Comparison of ENCODE assay signal across 19 cellular contexts in the genomic region with DNA sequence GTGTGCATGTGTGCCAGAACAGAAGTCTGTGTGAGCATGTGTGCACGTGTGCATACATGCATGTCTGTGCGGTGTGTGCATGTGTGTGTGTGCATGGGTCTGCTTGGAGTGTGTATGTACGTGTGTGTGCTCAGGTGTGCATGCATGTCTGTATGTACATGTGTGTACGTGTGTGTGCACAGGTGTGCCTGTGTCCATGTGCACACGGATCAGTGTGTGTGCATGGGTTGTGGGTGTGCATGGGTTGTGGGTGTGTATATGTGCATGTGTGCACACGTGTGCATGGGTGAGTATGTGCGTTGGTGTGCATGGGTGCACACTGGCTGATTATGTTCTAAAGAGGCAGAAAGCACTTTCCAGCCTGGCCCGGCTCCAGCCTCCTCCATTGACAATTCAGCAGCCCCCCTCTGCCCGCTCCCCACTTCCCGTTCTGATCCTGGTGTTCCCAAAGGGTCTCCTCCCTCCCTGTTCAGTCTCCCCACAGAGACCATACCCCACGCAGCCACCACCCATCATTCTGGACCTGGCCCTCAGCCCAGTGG. TPM values are rescaled to one million over a fixed set of nuclear protein-coding genes. Genes with fewer than 3 reads are reported as not detected.
DNase-seq lines count a peak whose midpoint lies in the region; ATAC-seq, FAIRE-seq and TF ChIP-seq lines count a peak whose summit lies in the region.
"Had no signal": no experiment of that assay in that cellular context is flagged by ENCODE, and none has a peak within 500 bp of the region (broad histone marks: within the 10 kb centered on the region; RNA-seq: fewer than 3 reads in every experiment).

No MANE protein-coding gene starts in this region.

- no peak overlapping the region for H2BK12ac ChIP-seq in trophoblast cell (ENCODE audit: low read length)

- H4K20me1 ChIP-seq in GM12878 (ENCODE audit: control insufficient read depth, insufficient read depth): no peaks in the 10 kb centered on the region

- no peak for FAIRE-seq in GM12878 (lab: Jason Lieb, UNC)
- FAIRE-seq in urothelium cell line (lab: Jason Lieb, UNC): peak; percentile 99
- FAIRE-seq: D721Med, GM18507, K562 had no signal

- H4K91ac ChIP-seq in trophoblast cell (ENCODE audit: low read depth, low read length): no peak overlapping the region

- no peaks in the 10 kb centered on the region for H3K79me2 ChIP-seq in GM12878 (ENCODE audit: control insufficient read depth, insufficient read depth, low read length)
- H3K79me2 ChIP-seq in trophoblast cell (ENCODE audit: control insufficient read depth, insufficient read depth, low read length, poor library complexity): no peaks in the 10 kb centered on the region

- CTCF ChIA-PET in GM12878 (lab: Yijun Ruan, JAX): no interaction called here

- H3K9me3 ChIP-seq in left ventricle myocardium inferior (replicated peaks) (no peaks in the 10 kb centered on the region), GM12878 (replicated peaks; ENCODE audit: control insufficient read depth, insufficient read depth, low read length) (peaks cover 2% of the 10 kb centered on the region; the same call in 1 of the 3 replicates), trophoblast cell (ENCODE audit: insufficient read depth, low read depth, low read length) (peaks cover 6% of the 10 kb centered on the region)

- TF ChIP-seq RAD21 in GM12878 (IDR thresholded peaks at IDR 0.05; ENCODE audit: insufficient read depth, low read depth, low read length): no peak

- RAD21 ChIA-PET in GM12878 (lab: Charles Lee; ENCODE audit: unreplicated experiment): no interaction called here

- 79% methylated on average over 8 of the region's 11 CpGs for WGBS in GM12878 (ENCODE audit: insufficient coverage, insufficient replicate concordance, low lambda C conversion rate, missing lambda C conversion rate)
- WGBS in trophoblast cell (ENCODE audit: extremely low coverage, insufficient coverage, insufficient read length): no CpG with 5 or more reads among the region's 11 CpGs

- H3K14ac ChIP-seq in trophoblast cell (ENCODE audit: low read length): no peak overlapping the region

- H3K23ac ChIP-seq in trophoblast cell (ENCODE audit: low read length): peak overlapping the region; percentile 19

- H3K4me1 ChIP-seq in left ventricle myocardium inferior (peaks cover 27% of the 10 kb centered on the region), GM12878 (ENCODE audit: control insufficient read depth, insufficient read depth, low read length) (no peaks in the 10 kb centered on the region), trophoblast cell (ENCODE audit: control insufficient read depth in 1 of 2, insufficient read depth in 2 of 2, low read length in 2 of 2) (no peaks in the 10 kb centered on the region)

- TF ChIP-seq POLR2A in GM12878 (IDR thresholded peaks at IDR 0.05; ENCODE audit: low read depth, low read length): no peak

- in situ Hi-C loops in GM12878 (cut with MboI): no loop called here

- H3K9ac ChIP-seq in GM12878 (ENCODE audit: control insufficient read depth, insufficient read depth, low read length): no peak overlapping the region
- no peak overlapping the region for H3K9ac ChIP-seq in trophoblast cell (ENCODE audit: low read length)

- no peak overlapping the region for H3K4me3 ChIP-seq in left ventricle myocardium inferior
- H3K4me3 ChIP-seq in GM12878: no peak overlapping the region
- H3K4me3 ChIP-seq in trophoblast cell (ENCODE audit: low read depth, low read length): peak overlapping the region; percentile 60
- H3K4me3 ChIP-seq: GM23338, K562 had no signal

- H3K79me1 ChIP-seq in trophoblast cell (ENCODE audit: low read length): no peaks in the 10 kb centered on the region

- POLR2A ChIA-PET in GM12878 (lab: Charles Lee): no interaction called here

- no peak for TF ChIP-seq CTCF in left ventricle myocardium inferior (IDR thresholded peaks at IDR 0.05; ENCODE audit: borderline replicate concordance)
- TF ChIP-seq CTCF in GM12878 (IDR thresholded peaks at IDR 0.05 in 2 of 3, conservative IDR thresholded peaks at IDR 0.05 in 1 of 3; ENCODE audit: control insufficient read depth in 2 of 3, extremely low read depth in 1 of 3, insufficient read depth in 1 of 3, low read depth in 3 of 3, low read length in 3 of 3): no peak

- H2BK120ac ChIP-seq in trophoblast cell (ENCODE audit: insufficient read depth, low read length, poor library complexity): no peak overlapping the region

- H3K4me2 ChIP-seq in GM12878 (ENCODE audit: control insufficient read depth, insufficient read depth) (no peak overlapping the region), trophoblast cell (ENCODE audit: low read length) (no peak overlapping the region)
- H3K4me2 ChIP-seq: GM23338 had no signal

- H3K4ac ChIP-seq in trophoblast cell (ENCODE audit: low read depth, low read length): no peak overlapping the region

- H3K36me3 ChIP-seq in left ventricle myocardium inferior (no peaks in the 10 kb centered on the region), GM12878 (ENCODE audit: control insufficient read depth in 2 of 2, insufficient read depth in 2 of 2, low read length in 1 of 2) (no peaks in the 10 kb centered on the region), trophoblast cell (ENCODE audit: control insufficient read depth in 1 of 2, insufficient read depth in 2 of 2, low read length in 2 of 2) (peaks cover 0 to 3% of the 10 kb centered on the region in 2 experiments)

- H3K27me3 ChIP-seq in left ventricle myocardium inferior (ENCODE audit: low read depth) (no peaks in the 10 kb centered on the region), GM12878 (replicated peaks in 1 of 2; ENCODE audit: control insufficient read depth in 2 of 2, insufficient read depth in 2 of 2, low read length in 1 of 2) (no peaks in the 10 kb centered on the region), trophoblast cell (ENCODE audit: insufficient read depth, low read length) (no peaks in the 10 kb centered on the region)

- peak; percentile 56 for DNase-seq in Right ventricle myocardium inferior (ENCODE audit: missing footprints)
- no peak for DNase-seq in left ventricle myocardium inferior
- DNase-seq in GM12878 (ENCODE audit: low read depth, low spot score): no peak
- DNase-seq in trophoblast cell: no peak
- DNase-seq in urothelium cell line (ENCODE audit: low spot score): no peak
- no peak for DNase-seq in DMS153 treated with DMSO at 0.1 percent for 48 hours (lab: John Stamatoyannopoulos, UW; ENCODE audit: unreplicated experiment)
- DNase-seq in head of caudate nucleus: no peak
- DNase-seq: CD8-positive, alpha-beta T cell; COR-L47; DMS153; DND-41; GDM1; H9 had no signal

- H2AFZ ChIP-seq in GM12878 (ENCODE audit: control insufficient read depth, low read depth, low read length): no peak overlapping the region
- H2AFZ ChIP-seq in trophoblast cell (ENCODE audit: insufficient read depth, low read length, poor library complexity): no peak overlapping the region
- H2AFZ ChIP-seq: GM23338 had no signal

- no peak overlapping the region for H3K18ac ChIP-seq in trophoblast cell (ENCODE audit: low read length)

- intact Hi-C loops in Right ventricle myocardium inferior (cut with DNase I) (no loop called here), left ventricle myocardium inferior (cut with micrococcal nuclease) (no loop called here), GM12878 (cut with micrococcal nuclease; ENCODE audit: unreplicated experiment) (no loop called here), head of caudate nucleus (cut with DNase I) (loop anchor here (2.0 kb wide), 1 partner anchor 61 kb away; no protein-coding TSS in a partner anchor)

- no peak overlapping the region for H2BK5ac ChIP-seq in trophoblast cell (ENCODE audit: low read depth, low read length, poor library complexity)

- H2AK5ac ChIP-seq in trophoblast cell (ENCODE audit: low read length): no peak overlapping the region

- H3K27ac ChIP-seq in left ventricle myocardium inferior (replicated peaks): no peak overlapping the region
- no peak overlapping the region for H3K27ac ChIP-seq in GM12878 (ENCODE audit: control insufficient read depth, insufficient read depth)
- H3K27ac ChIP-seq in trophoblast cell (ENCODE audit: low read depth, low read length): no peak overlapping the region
- H3K27ac ChIP-seq: 22Rv1 had no signal

- SMC1A ChIA-PET in GM12878 (lab: Charles Lee; ENCODE audit: uncharacterized antibody, unreplicated experiment): no interaction called here

- H4K8ac ChIP-seq in trophoblast cell (ENCODE audit: low read depth, low read length): no peak overlapping the region

- ATAC-seq in Right ventricle myocardium inferior (no peak), GM12878 (no peak), HG03354 (IDR thresholded peaks at IDR 0.05; ENCODE audit: poor library complexity, severe bottlenecking, unreplicated experiment) (no peak)
- ATAC-seq: CD8-positive, alpha-beta T cell; GM23338; K562 had no signal

- BruUV-seq in GM12878 (replicated peaks; lab: Mats Ljungman, UMichigan): no TSS peak

- H4K12ac ChIP-seq in trophoblast cell (ENCODE audit: low read depth, low read length): no peak overlapping the region

- TF ChIP-seq EP300 in GM12878 (IDR thresholded peaks at IDR 0.05; ENCODE audit: borderline replicate concordance in 1 of 2, control insufficient read depth in 1 of 2, low read depth in 2 of 2, low read length in 2 of 2): no peak

TF ChIP-seq in GM12878, 131 proteins besides CTCF, POLR2A, EP300 and RAD21 (continues in another document):
- no peak for TF ChIP-seq TCF12 (IDR thresholded peaks at IDR 0.05; ENCODE audit: low read depth, low read length)

RNA-seq across cellular contexts. Expression of gene PDGFA, which starts 44.1 kb away (rescaled TPM):
- total RNA-seq in Right ventricle myocardium inferior: 37.2 TPM
- 26.0 TPM for total RNA-seq in left ventricle myocardium inferior
- 48.1 and 48.7 TPM in 2 replicates for total RNA-seq in GM12878 (2013; cell fraction: nucleolus; rRNA removed)
- 5.7 and 7.2 TPM in 2 replicates for total RNA-seq in GM12878 (2014; rRNA removed)
- 4.2 and 5.5 TPM in 2 replicates for total RNA-seq in GM12878 (2014; rRNA removed; fragmentation: Illumina TruSeq; extraction: Trizol)
- 8.2 and 10.7 TPM in 2 replicates for total RNA-seq in GM12878 (2021)
- polyA plus RNA-seq in GM12878 (2011; ENCODE audit: low read depth): 0.93 TPM
- 6.5 and 10.0 TPM in 2 replicates for polyA plus RNA-seq in GM12878 (2011; rRNA removed)
- polyA plus RNA-seq in GM12878 (2011; cell fraction: cytosol; rRNA removed): 11.9 and 13.4 TPM in 2 replicates
- 31.4 and 35.6 TPM in 2 replicates for polyA plus RNA-seq in GM12878 (2011; cell fraction: nucleus; rRNA removed)
- 2.0 and 4.6 TPM in 2 replicates for polyA plus RNA-seq in GM12878 (2012)
- polyA plus RNA-seq in GM12878 (2014; fragmentation: Illumina TruSeq; extraction: Trizol): 3.5 and 3.6 TPM in 2 replicates
- 1 to 10 TPM; 5.8 to 9.2 TPM for polyA plus RNA-seq in GM12878 (2014; fragmentation: Nextera tagmentation; extraction: Ambion mirVana)
- 5.1 and 6.2 TPM in 2 replicates for polyA plus RNA-seq in GM12878 (2014; rRNA removed)
- polyA plus RNA-seq in GM12878 (2016; fragmentation: Nextera tagmentation; extraction: Ambion mirVana): 1 to 10 TPM; 2.5 to 3.2 TPM
- 27.1 and 46.8 TPM in 2 replicates for polyA minus RNA-seq in GM12878 (2011; rRNA and poly(A)+ RNA removed)
- 20.0 and 25.0 TPM in 2 replicates for polyA minus RNA-seq in GM12878 (2011; cell fraction: cytosol; rRNA and poly(A)+ RNA removed)
- 8.8 and 16.8 TPM in 2 replicates for polyA minus RNA-seq in GM12878 (2011; cell fraction: nucleus; rRNA and poly(A)+ RNA removed)
- polyA plus RNA-seq in trophoblast cell (2013): 9.7 and 10.6 TPM in 2 replicates
